Comparison of ENCODE assay signal across 26 cellular contexts in genomic region chr12:115818973-115819372, GRCh38.
"Had no signal": no experiment of that assay in that cellular context is flagged by ENCODE, and none has a peak within 500 bp of the region (broad histone marks: within the 10 kb centered on the region; RNA-seq: fewer than 3 reads in every experiment).

No MANE protein-coding gene starts in this region.

- H3K27ac ChIP-seq: hepatocyte, left lung, lower lobe of right lung, ovary, right atrium auricular region, right lobe of liver, tibial nerve, uterus had no signal

- H3K79me2 ChIP-seq: hepatocyte had no signal

- H2AFZ ChIP-seq: hepatocyte had no signal

- ATAC-seq: left colon; left lung; lower lobe of right lung; naive thymus-derived CD8-positive, alpha-beta T cell; right lobe of liver; stimulated activated memory B cell treated with anti-CD40 and anti-IgM and Interleukin-4, amounts not matched to agents 10 μg/mL and 1 μg/mL and 100 μg/mL, for 72 hours; stimulated activated naive CD8-positive, alpha-beta T cell treated with anti-CD3 and anti-CD28 coated beads, Interleukin-15, amount 100 ng/mL, for 72 hours had no signal

- H3K27ac Mint-ChIP-seq: immature natural killer cell; naive thymus-derived CD8-positive, alpha-beta T cell; nephron progenitor cell; progenitor cell of endocrine pancreas; stimulated activated memory B cell treated with anti-CD40 and anti-IgM and Interleukin-4, amounts not matched to agents 10 μg/mL and 1 μg/mL and 100 μg/mL, for 72 hours; stimulated activated naive CD8-positive, alpha-beta T cell treated with anti-CD3 and anti-CD28 coated beads, Interleukin-15, amount 100 ng/mL, for 72 hours; type B pancreatic cell had no signal

- DNase-seq: immature natural killer cell; kidney; left colon; left lung; lower lobe of right lung; mammary epithelial cell; mesenchymal stem cell; naive thymus-derived CD8-positive, alpha-beta T cell; nephron progenitor cell; ovary; right lobe of liver; stimulated activated CD4-positive, alpha-beta T cell treated with anti-CD3 and anti-CD28 coated beads, Interleukin-1b, Interleukin-23, amount 100 ng/mL, for 48 hours; stimulated activated CD4-positive, alpha-beta T cell treated with anti-CD3 and anti-CD28 coated beads, Interleukin-2, amount 100 ng/mL, for 48 hours; stimulated activated CD4-positive, alpha-beta T cell treated with anti-CD3 and anti-CD28 coated beads, Interleukin-4, amount 100 ng/mL, for 4 hours; stimulated activated CD8-positive, alpha-beta memory T cell treated with anti-CD3 and anti-CD28 coated beads, Interleukin-4, amount 100 ng/mL, for 48 hours; stimulated activated naive CD4-positive, alpha-beta T cell treated with Interleukin-2 at 50 U/mL for 16 hours; stimulated activated naive CD8-positive, alpha-beta T cell treated with anti-CD3 and anti-CD28 coated beads, Interleukin-15, amount 100 ng/mL, for 72 hours; substantia nigra; uterus had no signal

- H3K4me3 ChIP-seq: hepatocyte, left lung, lower lobe of right lung, ovary, right atrium auricular region, right lobe of liver, smooth muscle cell, tibial nerve, uterus had no signal

- H3K4me1 Mint-ChIP-seq: immature natural killer cell; stimulated activated memory B cell treated with anti-CD40 and anti-IgM and Interleukin-4, amounts not matched to agents 10 μg/mL and 1 μg/mL and 100 μg/mL, for 72 hours; stimulated activated naive CD8-positive, alpha-beta T cell treated with anti-CD3 and anti-CD28 coated beads, Interleukin-15, amount 100 ng/mL, for 72 hours had no signal

- H3K27me3 ChIP-seq: hepatocyte, left lung, ovary, right atrium auricular region, right lobe of liver, tibial nerve, uterus had no signal

- H3K9me3 ChIP-seq: left lung, lower lobe of right lung, ovary, right atrium auricular region, right lobe of liver, tibial nerve, uterus had no signal

- H3K36me3 Mint-ChIP-seq: immature natural killer cell; naive thymus-derived CD8-positive, alpha-beta T cell; stimulated activated memory B cell treated with anti-CD40 and anti-IgM and Interleukin-4, amounts not matched to agents 10 μg/mL and 1 μg/mL and 100 μg/mL, for 72 hours; type B pancreatic cell had no signal

- H3K4me1 ChIP-seq: left lung, lower lobe of right lung, right atrium auricular region, right lobe of liver, tibial nerve, uterus had no signal

- H3K4me2 ChIP-seq: hepatocyte, smooth muscle cell had no signal

- H3K9me3 Mint-ChIP-seq: immature natural killer cell, type B pancreatic cell had no signal

- H3K4me3 Mint-ChIP-seq: immature natural killer cell; naive thymus-derived CD8-positive, alpha-beta T cell; nephron progenitor cell; stimulated activated memory B cell treated with anti-CD40 and anti-IgM and Interleukin-4, amounts not matched to agents 10 μg/mL and 1 μg/mL and 100 μg/mL, for 72 hours; stimulated activated naive CD8-positive, alpha-beta T cell treated with anti-CD3 and anti-CD28 coated beads, Interleukin-15, amount 100 ng/mL, for 72 hours; type B pancreatic cell had no signal

- H3K36me3 ChIP-seq: left lung, lower lobe of right lung, ovary, right atrium auricular region, right lobe of liver, tibial nerve, uterus had no signal
